ENCODE assay signal across 14 cellular contexts in genomic region chr11:57310091-57310490, GRCh38. TPM values are rescaled to one million over a fixed set of nuclear protein-coding genes. Genes with fewer than 3 reads are reported as not detected.
A peak's percentile ranks its signal among the peaks of the same experiment; 100 is the strongest.
DNase-seq lines count a peak whose midpoint lies in the region; ATAC-seq, FAIRE-seq and TF ChIP-seq lines count a peak whose summit lies in the region.
"Had no signal": no experiment of that assay in that cellular context is flagged by ENCODE, and none has a peak within 500 bp of the region (broad histone marks: within the 10 kb centered on the region; RNA-seq: fewer than 3 reads in every experiment).

No MANE protein-coding gene starts in this region.

- no peak overlapping the region for H3K4ac ChIP-seq in H1 (replicated peaks; ENCODE audit: insufficient read length, low read depth, low read length)

- CTCF ChIA-PET in H1 (lab: Charles Lee; ENCODE audit: partially characterized antibody) = interaction anchor here (1.0 to 3.0 kb wide), 2 partner anchors 12 to 182 kb away, joined by 3 to 15 read pairs; no protein-coding TSS in a partner anchor
- CTCF ChIA-PET in activated CD4-positive, alpha-beta T cell treated with anti-CD3 and anti-CD28 coated beads, Interleukin-2, amount 10 ng/mL, durations not matched to agents 7 days and 5 days (lab: Charles Lee) = interaction anchor here (1.1 to 3.1 kb wide), 2 partner anchors 10 to 11 kb away, joined by 4 to 10 read pairs; no protein-coding TSS in a partner anchor

- POLR2A ChIA-PET in H1 (lab: Charles Lee; ENCODE audit: partially characterized antibody) = interaction anchor here (2.3 to 45.7 kb wide), 4 partner anchors 2 to 32 kb away, joined by 6 to 1279 read pairs (median 644); partner anchors contain the start of genes P2RX3, SSRP1 and TNKS1BP1
- POLR2A ChIA-PET in activated CD4-positive, alpha-beta T cell treated with anti-CD3 and anti-CD28 coated beads, Interleukin-2, amount 10 ng/mL, durations not matched to agents 7 days and 5 days (lab: Charles Lee) = no interaction called here

- no peak overlapping the region for H4K91ac ChIP-seq in H1 (replicated peaks; ENCODE audit: insufficient read length, low read length)

- H3K79me2 ChIP-seq in H1 (ENCODE audit: control insufficient read depth in 1 of 2, insufficient read depth in 2 of 2, low read length in 2 of 2) = peaks cover 0 to 54% of the 10 kb centered on the region in 2 experiments; a peak in 2 of 4 replicates

- no peak overlapping the region for H3K23ac ChIP-seq in H1 (ENCODE audit: insufficient read length)

- peak overlapping the region in 1 of 2 experiments; percentile 88; a peak in 1 of 4 replicates for H3K4me2 ChIP-seq in H1 (ENCODE audit: insufficient read depth in 1 of 2, low read depth in 2 of 2, low read length in 2 of 2)

- H2BK120ac ChIP-seq in H1 (replicated peaks; ENCODE audit: low read depth, low read length) = no peak overlapping the region

- peaks cover 2% of the 10 kb centered on the region for H3K36me3 Mint-ChIP-seq in activated CD4-positive, alpha-beta T cell treated with anti-CD3 and anti-CD28 coated beads, Interleukin-2, amount 10 ng/mL, durations not matched to agents 7 days and 5 days (ENCODE audit: low read depth)
- H3K36me3 Mint-ChIP-seq: natural killer cell had no signal

- H3K4me1 ChIP-seq in RWPE2 (ENCODE audit: insufficient read depth, poor library complexity, severe bottlenecking) = peaks cover 52% of the 10 kb centered on the region
- H3K4me1 ChIP-seq in H1 (replicated peaks in 1 of 4; ENCODE audit: control insufficient read depth in 3 of 4, insufficient read depth in 4 of 4, low read length in 3 of 4) = peaks cover 10 to 30% (median 23%) of the 10 kb centered on the region in 4 experiments
- peaks cover 50% of the 10 kb centered on the region for H3K4me1 ChIP-seq in mesodermal cell (ENCODE audit: control insufficient read depth, insufficient read depth, low read length, poor library complexity, severe bottlenecking)
- peaks cover 0 to 83% (median 73%) of the 10 kb centered on the region in 4 donors for H3K4me1 ChIP-seq in tibial artery

- no peak overlapping the region for H3K27ac Mint-ChIP-seq in activated CD4-positive, alpha-beta T cell treated with anti-CD3 and anti-CD28 coated beads, Interleukin-2, amount 10 ng/mL, durations not matched to agents 7 days and 5 days
- H3K27ac Mint-ChIP-seq: activated CD8-positive, alpha-beta T cell treated with anti-CD3 and anti-CD28 coated beads for 36 hours had no signal

- H3K27me3 ChIP-seq in RWPE2 (ENCODE audit: insufficient read depth, poor library complexity, severe bottlenecking) (no peaks in the 10 kb centered on the region), H1 (replicated peaks in 1 of 4; ENCODE audit: control insufficient read depth in 3 of 4, extremely low read depth in 1 of 4, insufficient read depth in 3 of 4, low read length in 3 of 4) (no peaks in the 10 kb centered on the region), tibial artery (no peaks in the 10 kb centered on the region)

- H3K4me3 ChIP-seq in RWPE2 (ENCODE audit: severe bottlenecking) (no peak overlapping the region), H1 (ENCODE audit: extremely low read depth in 1 of 4, insufficient read depth in 2 of 4, low read depth in 3 of 4, low read length in 4 of 4) (no peak overlapping the region), mesodermal cell (ENCODE audit: extremely low read depth, insufficient read depth, low read length, poor library complexity, severe bottlenecking) (peak overlapping the region; percentile 41), tibial artery (peak overlapping the region in 1 of 2 donors; percentile 62)

- H2AFZ ChIP-seq in H1 (ENCODE audit: low read length) = no peak overlapping the region

- TF ChIP-seq CTCF in RWPE2 (IDR thresholded peaks at IDR 0.05; ENCODE audit: poor library complexity, severe bottlenecking) (no peak), H1 (IDR thresholded peaks at IDR 0.05; ENCODE audit: control extremely low read depth in 1 of 3, insufficient read depth in 1 of 3, low read depth in 1 of 3, low read length in 3 of 3) (no peak), tibial artery (IDR thresholded peaks at IDR 0.05) (no peak)

- H3K23me2 ChIP-seq in H1 (ENCODE audit: low read depth, low read length) = peaks cover 4% of the 10 kb centered on the region; the same call in 1 of the 2 replicates

- H3K9me3 Mint-ChIP-seq in activated CD4-positive, alpha-beta T cell treated with anti-CD3 and anti-CD28 coated beads, Interleukin-2, amount 10 ng/mL, durations not matched to agents 7 days and 5 days = no peaks in the 10 kb centered on the region
- H3K9me3 Mint-ChIP-seq: activated CD8-positive, alpha-beta T cell treated with anti-CD3 and anti-CD28 coated beads for 36 hours; natural killer cell had no signal

- no peak overlapping the region for H3K4me3 Mint-ChIP-seq in activated CD4-positive, alpha-beta T cell treated with anti-CD3 and anti-CD28 coated beads, Interleukin-2, amount 10 ng/mL, durations not matched to agents 7 days and 5 days
- H3K4me3 Mint-ChIP-seq: activated CD8-positive, alpha-beta T cell treated with anti-CD3 and anti-CD28 coated beads for 36 hours had no signal

- no peak for DNase-seq in RWPE2 (ENCODE audit: low spot score)
- DNase-seq in H1 (ENCODE audit: low read depth in 1 of 2, low spot score in 2 of 2) = no peak
- peak in 1 of 2 donors; percentile 68 for DNase-seq in tibial artery
- no peak for DNase-seq in activated CD4-positive, alpha-beta T cell treated with anti-CD3 and anti-CD28 coated beads, Interleukin-2, amount 10 ng/mL, durations not matched to agents 7 days and 5 days
- DNase-seq in SIG-M5 treated with dmso at 0.1 percent for 504 hours (lab: John Stamatoyannopoulos, UW; ENCODE audit: unreplicated experiment) = no peak
- DNase-seq: activated CD8-positive, alpha-beta T cell treated with anti-CD3 and anti-CD28 coated beads for 36 hours; activated naive CD4-positive, alpha-beta T cell treated with Interleukin-2 at 50 U/mL for 16 hours; natural killer cell; NCI-H2107 had no signal

- no peak overlapping the region for H2BK5ac ChIP-seq in H1 (ENCODE audit: low read depth, low read length)

- TF ChIP-seq RAD21 in H1 (IDR thresholded peaks at IDR 0.05 in 1 of 2, conservative IDR thresholded peaks at IDR 0.05 in 1 of 2; ENCODE audit: low read depth in 2 of 2, low read length in 2 of 2) = no peak

- H3K18ac ChIP-seq in H1 (ENCODE audit: extremely low read depth, low read length) = no peak overlapping the region

- 0 out of 2 replicates have a peak overlapping the region, but pooled peaks have one; percentile 45 for H2BK12ac ChIP-seq in H1 (ENCODE audit: low read depth, low read length)

- intact Hi-C loops in tibial artery (cut with DNase I; ENCODE audit: low total_unique reads) = no loop called here

- no peak for FAIRE-seq in H1 (lab: Jason Lieb, UNC)
- FAIRE-seq: K562 had no signal

- peak overlapping the region; percentile 87 for H3K27ac ChIP-seq in RWPE2 (ENCODE audit: poor library complexity, severe bottlenecking)
- no peak overlapping the region for H3K27ac ChIP-seq in H1 (ENCODE audit: low read depth, low read length)
- H3K27ac ChIP-seq in mesodermal cell (ENCODE audit: low read depth, low read length, severe bottlenecking) = no peak overlapping the region
- peak overlapping the region; percentile 76 to 79 for H3K27ac ChIP-seq in tibial artery

- H3K36me3 ChIP-seq in RWPE2 (ENCODE audit: low read depth) = peaks cover 77% of the 10 kb centered on the region
- peaks cover 9 to 68% (median 38%) of the 10 kb centered on the region in 4 experiments for H3K36me3 ChIP-seq in H1 (ENCODE audit: control insufficient read depth in 2 of 4, insufficient read depth in 4 of 4, low read length in 3 of 4)
- peaks cover 84% of the 10 kb centered on the region for H3K36me3 ChIP-seq in mesodermal cell (ENCODE audit: control insufficient read depth, insufficient read depth, low read length)
- peaks cover 39 to 75% (median 70%) of the 10 kb centered on the region in 3 donors for H3K36me3 ChIP-seq in tibial artery

- no peak overlapping the region for H2BK15ac ChIP-seq in H1 (ENCODE audit: low read length)

- no peak overlapping the region for H3K9ac ChIP-seq in H1 (replicated peaks in 1 of 4; ENCODE audit: extremely low read depth in 1 of 4, low read depth in 3 of 4, low read length in 3 of 4)

- H4K8ac ChIP-seq in H1 (ENCODE audit: extremely low read depth, insufficient read depth, low read length) = 0 out of 2 replicates have a peak overlapping the region, but pooled peaks have one; percentile 31

- ATAC-seq in RWPE2 (ENCODE audit: low read depth) = no peak
- no peak for ATAC-seq in HG03378 (IDR thresholded peaks at IDR 0.05; ENCODE audit: unreplicated experiment)
- ATAC-seq: activated CD8-positive, alpha-beta T cell treated with anti-CD3 and anti-CD28 coated beads for 36 hours; natural killer cell had no signal

- peaks cover 19% of the 10 kb centered on the region for H3K4me1 Mint-ChIP-seq in activated CD4-positive, alpha-beta T cell treated with anti-CD3 and anti-CD28 coated beads, Interleukin-2, amount 10 ng/mL, durations not matched to agents 7 days and 5 days

- no peak overlapping the region for H3K14ac ChIP-seq in H1 (ENCODE audit: insufficient read length)

- H4K5ac ChIP-seq in H1 (ENCODE audit: insufficient read length, low read depth, low read length) = no peak overlapping the region

- H3K79me1 ChIP-seq in H1 (ENCODE audit: low read depth, low read length) = peaks cover 26% of the 10 kb centered on the region

- no peak overlapping the region for H2BK20ac ChIP-seq in H1 (ENCODE audit: low read length)

- H3K27me3 Mint-ChIP-seq in activated CD4-positive, alpha-beta T cell treated with anti-CD3 and anti-CD28 coated beads, Interleukin-2, amount 10 ng/mL, durations not matched to agents 7 days and 5 days = no peaks in the 10 kb centered on the region
- H3K27me3 Mint-ChIP-seq: activated CD8-positive, alpha-beta T cell treated with anti-CD3 and anti-CD28 coated beads for 36 hours had no signal

- TF ChIP-seq POLR2A in H1 (IDR thresholded peaks at IDR 0.05; ENCODE audit: control extremely low read depth in 1 of 2, low read depth in 2 of 2, low read length in 2 of 2) = no peak

- H3K9me3 ChIP-seq in RWPE2 (ENCODE audit: severe bottlenecking) (no peaks in the 10 kb centered on the region), H1 (ENCODE audit: insufficient read depth in 2 of 2, low read depth in 1 of 2, low read length in 1 of 2) (no peaks in the 10 kb centered on the region), mesodermal cell (ENCODE audit: control insufficient read depth, low read length) (no peaks in the 10 kb centered on the region), tibial artery (no peaks in the 10 kb centered on the region)

- 87% methylated on average over 6 of the region's 6 CpGs; no CpG with 5 or more reads in 1 of the 2 experiments for WGBS in H1 (ENCODE audit: extremely low coverage in 1 of 2, insufficient coverage in 1 of 2, insufficient read length in 1 of 2, insufficient replicate concordance in 2 of 2, low coverage in 1 of 2, low lambda C conversion rate in 2 of 2, missing lambda C conversion rate in 1 of 2), 2 experiments
- 95 to 97% methylated on average over 6 of the region's 6 CpGs for WGBS in mesodermal cell (ENCODE audit: insufficient coverage in 2 of 2), 2 experiments

- TF ChIP-seq EP300 in H1 (IDR thresholded peaks at IDR 0.05; ENCODE audit: borderline replicate concordance in 1 of 2, low read depth in 2 of 2, low read length in 2 of 2) = no peak

- H4K20me1 ChIP-seq in H1 (replicated peaks in 1 of 2; ENCODE audit: control insufficient read depth in 1 of 2, insufficient read depth in 2 of 2, low read length in 2 of 2) = peaks cover 3 to 14% of the 10 kb centered on the region in 2 experiments

- no peak overlapping the region for H3K56ac ChIP-seq in H1 (replicated peaks; ENCODE audit: insufficient read length, low read depth, low read length)

- no peak overlapping the region for H2AK5ac ChIP-seq in H1 (ENCODE audit: low read depth, low read length)

RNA-seq across cellular contexts. Expression of gene TNKS1BP1, which starts 14.7 kb away (rescaled TPM):
- total RNA-seq in H1 (2021; fragmentation: NEBNext Ultra II Directional; extraction: Animal tissue kit (Norgen Biotek cat#: 25700)) = 122 TPM in 2 replicates
- polyA plus RNA-seq in H1 (2011; rRNA removed) = 50.0 and 72.3 TPM in 2 replicates
- polyA plus RNA-seq in H1 (2011; cell fraction: cytosol; rRNA removed) = 35.2 TPM
- polyA plus RNA-seq in H1 (2011; cell fraction: nucleus; rRNA removed) = 113 TPM
- polyA plus RNA-seq in H1 (2012, experiment 1 of 2) = 95.5 to 126 TPM (median 111 TPM) in 4 replicates
- 120 TPM for polyA plus RNA-seq in H1 (2012, experiment 2 of 2)
- polyA plus RNA-seq in H1 (2013, experiment 1 of 2) = 157 TPM
- polyA plus RNA-seq in H1 (2013, experiment 2 of 2) = 155 TPM
- 48.2 and 84.0 TPM in 2 replicates for polyA minus RNA-seq in H1 (2011; rRNA and poly(A)+ RNA removed)
- polyA minus RNA-seq in H1 (2011; cell fraction: cytosol; rRNA and poly(A)+ RNA removed) = 38.4 TPM
- polyA minus RNA-seq in H1 (2011; cell fraction: nucleus; rRNA and poly(A)+ RNA removed) = 45.4 TPM
- 125 TPM for polyA plus RNA-seq in mesodermal cell (2013, experiment 1 of 2)
- polyA plus RNA-seq in mesodermal cell (2013, experiment 2 of 2) = 103 TPM
- 10 to 100 TPM in 1 of 2 experiments, 1 to 10 TPM in 1; 8.9 to 10.4 TPM for total RNA-seq in activated CD4-positive, alpha-beta T cell treated with anti-CD3 and anti-CD28 coated beads, Interleukin-2, amount 10 ng/mL, durations not matched to agents 7 days and 5 days

RNA-seq across cellular contexts. Expression of gene SSRP1, which starts 25.6 kb away (rescaled TPM):
- 259 and 261 TPM in 2 replicates for total RNA-seq in H1 (2021; fragmentation: NEBNext Ultra II Directional; extraction: Animal tissue kit (Norgen Biotek cat#: 25700))
- polyA plus RNA-seq in H1 (2011; rRNA removed) = 281 and 364 TPM in 2 replicates
- 259 TPM for polyA plus RNA-seq in H1 (2011; cell fraction: cytosol; rRNA removed)
- polyA plus RNA-seq in H1 (2011; cell fraction: nucleus; rRNA removed) = 297 TPM
- polyA plus RNA-seq in H1 (2012, experiment 1 of 2) = 235 to 263 TPM (median 247 TPM) in 4 replicates
- 71.5 TPM for polyA plus RNA-seq in H1 (2012, experiment 2 of 2)
- 195 TPM for polyA plus RNA-seq in H1 (2013, experiment 1 of 2)
- 189 TPM for polyA plus RNA-seq in H1 (2013, experiment 2 of 2)
- polyA minus RNA-seq in H1 (2011; rRNA and poly(A)+ RNA removed) = 260 and 261 TPM in 2 replicates
- 101 TPM for polyA minus RNA-seq in H1 (2011; cell fraction: cytosol; rRNA and poly(A)+ RNA removed)
- 72.8 TPM for polyA minus RNA-seq in H1 (2011; cell fraction: nucleus; rRNA and poly(A)+ RNA removed)
- polyA plus RNA-seq in mesodermal cell (2013, experiment 1 of 2) = 220 TPM
- polyA plus RNA-seq in mesodermal cell (2013, experiment 2 of 2) = 213 TPM
- 100 to 1,000 TPM; 165 to 175 TPM for total RNA-seq in activated CD4-positive, alpha-beta T cell treated with anti-CD3 and anti-CD28 coated beads, Interleukin-2, amount 10 ng/mL, durations not matched to agents 7 days and 5 days

RNA-seq across cellular contexts. Expression of gene P2RX3, which starts 28.1 kb away (rescaled TPM):
- total RNA-seq in H1 (2021; fragmentation: NEBNext Ultra II Directional; extraction: Animal tissue kit (Norgen Biotek cat#: 25700)) = 0.29 and 0.47 TPM in 2 replicates
- 0.45 and 1.1 TPM in 2 replicates for polyA plus RNA-seq in H1 (2011; rRNA removed)
- 0.83 TPM for polyA plus RNA-seq in H1 (2011; cell fraction: cytosol; rRNA removed)
- polyA plus RNA-seq in H1 (2011; cell fraction: nucleus; rRNA removed) = 1.2 TPM
- 0.21 to 0.52 TPM (median 0.31 TPM) in 4 replicates for polyA plus RNA-seq in H1 (2012, experiment 1 of 2)
- 0.76 TPM for polyA plus RNA-seq in H1 (2012, experiment 2 of 2)
- polyA plus RNA-seq in H1 (2013, experiment 1 of 2) = 0.16 TPM
- polyA plus RNA-seq in H1 (2013, experiment 2 of 2) = 0.15 TPM
- 0.49 and 0.54 TPM in 2 replicates for polyA minus RNA-seq in H1 (2011; rRNA and poly(A)+ RNA removed)
- 1.4 TPM for polyA minus RNA-seq in H1 (2011; cell fraction: cytosol; rRNA and poly(A)+ RNA removed)
- polyA minus RNA-seq in H1 (2011; cell fraction: nucleus; rRNA and poly(A)+ RNA removed) = 1.5 TPM
- 7.7 TPM for polyA plus RNA-seq in mesodermal cell (2013, experiment 1 of 2)
- 5.2 TPM for polyA plus RNA-seq in mesodermal cell (2013, experiment 2 of 2)
- not detected for total RNA-seq in activated CD4-positive, alpha-beta T cell treated with anti-CD3 and anti-CD28 coated beads, Interleukin-2, amount 10 ng/mL, durations not matched to agents 7 days and 5 days
- total RNA-seq: activated CD8-positive, alpha-beta T cell treated with anti-CD3 and anti-CD28 coated beads for 36 hours; dermis blood vessel endothelial cell; K562; natural killer cell; T-helper 1 cell treated with Interleukin-12 subunit alpha and Interleukin-12 subunit beta and Interleukin-4 antibody, amounts not matched to agents 30 ng/mL and 1 ng/mL, for 36 hours had no signal
- polyA plus RNA-seq: K562 had no signal

Comparison
In these comparisons a context has a peak if more than half of its experiments do, and no peak if none do; other contexts are left out.
1. H3K27ac ChIP-seq: peak in RWPE2 (single experiment) and tibial artery (2 of 2); none in H1 (single experiment) and mesodermal cell (single experiment).
2. RNA of gene TNKS1BP1, which starts 14.7 kb away (total RNA-seq): 122 TPM in H1; 8.9 to 10.4 TPM in activated CD4-positive, alpha-beta T cell treated with anti-CD3 and anti-CD28 coated beads, Interleukin-2, amount 10 ng/mL, durations not matched to agents 7 days and 5 days; every median in the first group is over 10 times any median in the second.